ENCODE assay signal across 8 cellular contexts in genomic region chr14:68979722-68980552, GRCh38. TPM values are rescaled to one million over a fixed set of nuclear protein-coding genes. Genes with fewer than 3 reads are reported as not detected.
A peak's percentile ranks its signal among the peaks of the same experiment; 100 is the strongest.
DNase-seq lines count a peak whose midpoint lies in the region; ATAC-seq and TF ChIP-seq lines count a peak whose summit lies in the region.

No MANE protein-coding gene starts in this region.

- TF ChIP-seq CTCF in GM20000 (IDR thresholded peaks at IDR 0.05; ENCODE audit: extremely low read depth, missing control alignments) (no peak), Panc1 (IDR thresholded peaks at IDR 0.05) (no peak), upper lobe of right lung (IDR thresholded peaks at IDR 0.05) (no peak)

- H3K9ac ChIP-seq in duodenal mucosa (ENCODE audit: low read depth in 1 of 2, low read length in 2 of 2) = peak overlapping the region; percentile 39 to 55

- H3K9me3 ChIP-seq in Panc1 (ENCODE audit: control insufficient read depth, insufficient read depth, low read depth, low read length) (no peaks in the 10 kb centered on the region), duodenal mucosa (ENCODE audit: control insufficient read depth in 1 of 2, low read length in 2 of 2) (no peaks in the 10 kb centered on the region), mesodermal cell (ENCODE audit: control insufficient read depth, low read length) (no peaks in the 10 kb centered on the region), upper lobe of right lung (no peaks in the 10 kb centered on the region)

- ATAC-seq in Panc1 (peak; percentile 35), upper lobe of right lung (peak; percentile 5)
- no peak for ATAC-seq in activated CD4-positive, CD25-positive, alpha-beta regulatory T cell treated with anti-CD3 and anti-CD28 coated beads, Interleukin-2, amount 50 U/mL, for 24 hours

- H3K4me3 ChIP-seq in Panc1 (ENCODE audit: low read depth in 2 of 2, low read length in 2 of 2) (peak overlapping the region; percentile 82), duodenal mucosa (ENCODE audit: low read depth in 1 of 2, low read length in 2 of 2) (peak overlapping the region; percentile 77 to 83), mesodermal cell (ENCODE audit: extremely low read depth, insufficient read depth, low read length, poor library complexity, severe bottlenecking) (peak overlapping the region; percentile 97), upper lobe of right lung (peak overlapping the region; percentile 92)

- in situ Hi-C loops in ACHN (cut with HindIII; ENCODE audit: low pct_ligation_motif_present, low pct_unique_long_range_greater_than_20kb, low sequenced_read_pairs) (no loop called here), Panc1 (cut with HindIII; ENCODE audit: low pct_unique_long_range_greater_than_20kb, low sequenced_read_pairs) (no loop called here)

- POLR2A ChIA-PET in Panc1 (lab: Charles Lee) = no interaction called here

- BruUV-seq in Panc1 (replicated peaks; lab: Mats Ljungman, UMichigan) = no TSS peak

- CTCF ChIA-PET in Panc1 (lab: Charles Lee) = no interaction called here

- H3K27ac ChIP-seq in Panc1 (ENCODE audit: low read length) = peak overlapping the region; percentile 76
- peak overlapping the region; percentile 72 for H3K27ac ChIP-seq in duodenal mucosa (ENCODE audit: low read depth, low read length)
- peak overlapping the region; percentile 95 for H3K27ac ChIP-seq in mesodermal cell (ENCODE audit: low read depth, low read length, severe bottlenecking)
- H3K27ac ChIP-seq in upper lobe of right lung = peak overlapping the region; percentile 93

- H3K36me3 ChIP-seq in Panc1 (ENCODE audit: control insufficient read depth, insufficient read depth, low read length) (peaks cover 4% of the 10 kb centered on the region), duodenal mucosa (ENCODE audit: control insufficient read depth in 1 of 2, insufficient read depth in 2 of 2, low read length in 2 of 2) (no peaks in the 10 kb centered on the region), mesodermal cell (ENCODE audit: control insufficient read depth, insufficient read depth, low read length) (peaks cover 28% of the 10 kb centered on the region), upper lobe of right lung (no peaks in the 10 kb centered on the region)

- intact Hi-C loops in Panc1 (cut with micrococcal nuclease; ENCODE audit: unreplicated experiment) (no loop called here), upper lobe of right lung (cut with DNase I) (loop anchor here (10.0 kb wide), 1 partner anchor 75 kb away; no protein-coding TSS in a partner anchor)

- H3K4me1 ChIP-seq in Panc1 (ENCODE audit: control insufficient read depth, insufficient read depth, low read length) = peaks cover 23% of the 10 kb centered on the region
- peaks cover 22 to 28% of the 10 kb centered on the region in 2 donors for H3K4me1 ChIP-seq in duodenal mucosa (ENCODE audit: control insufficient read depth in 1 of 2, insufficient read depth in 2 of 2, low read length in 2 of 2)
- peaks cover 38% of the 10 kb centered on the region for H3K4me1 ChIP-seq in mesodermal cell (ENCODE audit: control insufficient read depth, insufficient read depth, low read length, poor library complexity, severe bottlenecking)
- H3K4me1 ChIP-seq in upper lobe of right lung = peaks cover 25% of the 10 kb centered on the region

- DNase-seq in ACHN (peak; percentile 64), GM20000 (ENCODE audit: low spot score) (peak; percentile 38), Panc1 (ENCODE audit: low read depth, low spot score) (no peak), upper lobe of right lung (peak; percentile 79), germinal center (ENCODE audit: low spot score) (no peak)

- 5 to 9% methylated on average over 13 to 23 of the region's 48 CpGs for WGBS in mesodermal cell (ENCODE audit: insufficient coverage in 2 of 2), 2 experiments

- H3K27me3 ChIP-seq in Panc1 (ENCODE audit: control insufficient read depth, insufficient read depth, low read length) (no peaks in the 10 kb centered on the region), duodenal mucosa (ENCODE audit: control insufficient read depth in 1 of 2, insufficient read depth in 2 of 2, low read length in 2 of 2) (no peaks in the 10 kb centered on the region), upper lobe of right lung (no peaks in the 10 kb centered on the region)

RNA-seq across cellular contexts. Expression of gene ACTN1, which starts 0.8 kb away (rescaled TPM):
- 212 TPM for total RNA-seq in Panc1 (2021; ENCODE audit: unreplicated experiment)
- 336 TPM for polyA plus RNA-seq in Panc1 (2012; ENCODE audit: insufficient read length)
- 357 TPM for polyA plus RNA-seq in mesodermal cell (2013, experiment 1 of 2)
- 310 TPM for polyA plus RNA-seq in mesodermal cell (2013, experiment 2 of 2)
- 177 TPM for total RNA-seq in upper lobe of right lung

Comparison
In these comparisons a context has a peak if more than half of its experiments do, and no peak if none do; other contexts are left out.
1. DNase-seq: peak in ACHN (single experiment), GM20000 (single experiment) and upper lobe of right lung (single experiment); none in Panc1 (single experiment) and germinal center (single experiment).
2. ATAC-seq: peak in Panc1 (single experiment) and upper lobe of right lung (single experiment); none in activated CD4-positive, CD25-positive, alpha-beta regulatory T cell treated with anti-CD3 and anti-CD28 coated beads, Interleukin-2, amount 50 U/mL, for 24 hours (0 of 2).
3. Peak in every context shown above with its lines, with median percentiles within 50 percentile points of each other: H3K27ac ChIP-seq and H3K4me3 ChIP-seq.